Comparison of ENCODE assay signal across 13 cellular contexts in genomic region chr21:38139380-38140168, GRCh38.
A peak's percentile ranks its signal among the peaks of the same experiment; 100 is the strongest.
DNase-seq lines count a peak whose midpoint lies in the region; ATAC-seq and TF ChIP-seq lines count a peak whose summit lies in the region.
"Had no signal": no experiment of that assay in that cellular context is flagged by ENCODE, and none has a peak within 500 bp of the region (broad histone marks: within the 10 kb centered on the region; RNA-seq: fewer than 3 reads in every experiment).

No MANE protein-coding gene starts in this region.

- peaks cover 3% of the 10 kb centered on the region for H3K9me3 Mint-ChIP-seq in activated CD8-positive, alpha-beta T cell treated with anti-CD3 and anti-CD28 coated beads for 36 hours
- H3K9me3 Mint-ChIP-seq in activated naive CD4-positive, alpha-beta T cell treated with anti-CD3 and anti-CD28 coated beads, Interleukin-2, amount 10 ng/mL, durations not matched to agents 7 days and 5 days = no peaks in the 10 kb centered on the region

- H3K4me1 ChIP-seq in HEK293 (ENCODE audit: control insufficient read depth, insufficient read depth, low read length) = peaks cover 14% of the 10 kb centered on the region
- H3K4me1 ChIP-seq in prostate gland (replicated peaks) = no peaks in the 10 kb centered on the region
- H3K4me1 ChIP-seq in Peyer's patch = no peaks in the 10 kb centered on the region
- H3K4me1 ChIP-seq: spleen had no signal

- H3K9me3 ChIP-seq in HEK293 (ENCODE audit: control insufficient read depth, insufficient read depth, low read depth, low read length) (no peaks in the 10 kb centered on the region; the same call in 1 of the 2 replicates), prostate gland (no peaks in the 10 kb centered on the region), Peyer's patch (no peaks in the 10 kb centered on the region)

- 53% methylated on average over 5 of the region's 5 CpGs for WGBS in prostate gland

- ATAC-seq in activated CD8-positive, alpha-beta T cell treated with anti-CD3 and anti-CD28 coated beads for 36 hours = no peak
- ATAC-seq: activated naive CD8-positive, alpha-beta T cell treated with anti-CD3 and anti-CD28 coated beads, Interleukin-2, amount 50 U/mL, for 24 hours; GM12878 had no signal

- intact Hi-C loops in prostate gland (cut with DNase I) = no loop called here
- intact Hi-C loops in activated CD8-positive, alpha-beta T cell treated with anti-CD3 and anti-CD28 coated beads for 36 hours (cut with micrococcal nuclease) = no loop called here

- H3K4me1 Mint-ChIP-seq in activated CD8-positive, alpha-beta T cell treated with anti-CD3 and anti-CD28 coated beads for 36 hours (ENCODE audit: low read depth) = no peaks in the 10 kb centered on the region
- no peaks in the 10 kb centered on the region for H3K4me1 Mint-ChIP-seq in activated naive CD4-positive, alpha-beta T cell treated with anti-CD3 and anti-CD28 coated beads, Interleukin-2, amount 10 ng/mL, durations not matched to agents 7 days and 5 days
- H3K4me1 Mint-ChIP-seq: activated naive CD8-positive, alpha-beta T cell treated with anti-CD3 and anti-CD28 coated beads, Interleukin-2, amount 50 U/mL, for 24 hours; naive B cell had no signal

- peak overlapping the region; percentile 51 for H3K27ac ChIP-seq in HEK293 (ENCODE audit: extremely low read depth, low read depth, low read length)
- H3K27ac ChIP-seq in prostate gland = no peak overlapping the region
- H3K27ac ChIP-seq in Peyer's patch = no peak overlapping the region
- H3K27ac ChIP-seq: spleen had no signal

- H3K4me3 ChIP-seq in HEK293 (ENCODE audit: low read depth, low read length) (no peak overlapping the region), epithelial cell of esophagus (ENCODE audit: low read length) (no peak overlapping the region), prostate gland (no peak overlapping the region), Peyer's patch (no peak overlapping the region)
- H3K4me3 ChIP-seq: GM12878, spleen had no signal

- DNase-seq in NCI-H69 (lab: John Stamatoyannopoulos, UW) = peak; percentile 97
- DNase-seq in epithelial cell of esophagus (ENCODE audit: low read depth) = peak; percentile 98
- DNase-seq in prostate gland (ENCODE audit: low spot score) = peak; percentile 75
- DNase-seq in Peyer's patch = no peak
- DNase-seq in activated CD8-positive, alpha-beta T cell treated with anti-CD3 and anti-CD28 coated beads for 36 hours = no peak
- no peak for DNase-seq in effector CD4-positive, alpha-beta T cell
- no peak for DNase-seq in activated naive CD4-positive, alpha-beta T cell treated with anti-CD3 and anti-CD28 coated beads, Interleukin-2, amount 10 ng/mL, durations not matched to agents 7 days and 5 days
- DNase-seq: activated naive CD8-positive, alpha-beta T cell treated with anti-CD3 and anti-CD28 coated beads, Interleukin-2, amount 50 U/mL, for 24 hours; effector memory CD4-positive, alpha-beta T cell; naive B cell; spleen had no signal

- no peaks in the 10 kb centered on the region for H3K36me3 Mint-ChIP-seq in activated CD8-positive, alpha-beta T cell treated with anti-CD3 and anti-CD28 coated beads for 36 hours (ENCODE audit: low read depth)
- no peaks in the 10 kb centered on the region for H3K36me3 Mint-ChIP-seq in activated naive CD4-positive, alpha-beta T cell treated with anti-CD3 and anti-CD28 coated beads, Interleukin-2, amount 10 ng/mL, durations not matched to agents 7 days and 5 days

- CTCF ChIA-PET in HEK293 (lab: Yijun Ruan, JAX) = interaction anchor here (0.5 to 2.0 kb wide), 5 partner anchors 8 to 281 kb away, joined by 3 to 10 read pairs (median 4); no protein-coding TSS in a partner anchor
- CTCF ChIA-PET in activated CD8-positive, alpha-beta T cell treated with anti-CD3 and anti-CD28 coated beads for 36 hours (lab: Charles Lee) = interaction anchor here (0.7 kb wide), 1 partner anchor 14 kb away, joined by 3 read pairs; no protein-coding TSS in a partner anchor
- CTCF ChIA-PET in activated naive CD4-positive, alpha-beta T cell treated with anti-CD3 and anti-CD28 coated beads, Interleukin-2, amount 10 ng/mL, durations not matched to agents 7 days and 5 days (lab: Charles Lee) = interaction anchor here (0.9 to 1.4 kb wide), 3 partner anchors 10 to 80 kb away, joined by 3 to 4 read pairs (median 4); no protein-coding TSS in a partner anchor

- peaks cover 2% of the 10 kb centered on the region for H3K27me3 Mint-ChIP-seq in activated CD8-positive, alpha-beta T cell treated with anti-CD3 and anti-CD28 coated beads for 36 hours
- H3K27me3 Mint-ChIP-seq in activated naive CD4-positive, alpha-beta T cell treated with anti-CD3 and anti-CD28 coated beads, Interleukin-2, amount 10 ng/mL, durations not matched to agents 7 days and 5 days = peaks cover 18% of the 10 kb centered on the region

- POLR2A ChIA-PET in HEK293 (lab: Yijun Ruan, JAX) = no interaction called here
- POLR2A ChIA-PET in activated CD8-positive, alpha-beta T cell treated with anti-CD3 and anti-CD28 coated beads for 36 hours (lab: Charles Lee) = no interaction called here

- TF ChIP-seq CTCF in HEK293 (tag by site-specific recombination; IDR thresholded peaks at IDR 0.05) (no peak), epithelial cell of esophagus (IDR thresholded peaks at IDR 0.05; ENCODE audit: insufficient read depth, low read depth, low read length, missing control alignments) (no peak), prostate gland (IDR thresholded peaks at IDR 0.05) (no peak), Peyer's patch (IDR thresholded peaks at IDR 0.05) (no peak)
- no peak for TF ChIP-seq CTCF in activated CD8-positive, alpha-beta T cell treated with anti-CD3 and anti-CD28 coated beads for 36 hours (IDR thresholded peaks at IDR 0.05)

- no peak overlapping the region for H3K27ac Mint-ChIP-seq in activated CD8-positive, alpha-beta T cell treated with anti-CD3 and anti-CD28 coated beads for 36 hours
- no peak overlapping the region for H3K27ac Mint-ChIP-seq in activated naive CD4-positive, alpha-beta T cell treated with anti-CD3 and anti-CD28 coated beads, Interleukin-2, amount 10 ng/mL, durations not matched to agents 7 days and 5 days
- H3K27ac Mint-ChIP-seq: activated naive CD8-positive, alpha-beta T cell treated with anti-CD3 and anti-CD28 coated beads, Interleukin-2, amount 50 U/mL, for 24 hours; naive B cell had no signal

- no peaks in the 10 kb centered on the region for H3K36me3 ChIP-seq in HEK293 (ENCODE audit: control insufficient read depth in 2 of 2, insufficient read depth in 1 of 2, low read length in 2 of 2)
- no peaks in the 10 kb centered on the region for H3K36me3 ChIP-seq in prostate gland
- no peaks in the 10 kb centered on the region for H3K36me3 ChIP-seq in Peyer's patch
- H3K36me3 ChIP-seq: spleen had no signal

- H3K27me3 ChIP-seq in prostate gland (replicated peaks; ENCODE audit: insufficient read depth) (no peaks in the 10 kb centered on the region), Peyer's patch (no peaks in the 10 kb centered on the region)

- H3K4me3 Mint-ChIP-seq in activated CD8-positive, alpha-beta T cell treated with anti-CD3 and anti-CD28 coated beads for 36 hours = no peak overlapping the region
- H3K4me3 Mint-ChIP-seq in activated naive CD4-positive, alpha-beta T cell treated with anti-CD3 and anti-CD28 coated beads, Interleukin-2, amount 10 ng/mL, durations not matched to agents 7 days and 5 days = no peak overlapping the region
- H3K4me3 Mint-ChIP-seq: activated naive CD8-positive, alpha-beta T cell treated with anti-CD3 and anti-CD28 coated beads, Interleukin-2, amount 50 U/mL, for 24 hours; naive B cell had no signal

- TF ChIP-seq POLR2A in prostate gland (IDR thresholded peaks at IDR 0.05) = no peak
- TF ChIP-seq POLR2A in Peyer's patch (IDR thresholded peaks at IDR 0.05) = no peak

TF ChIP-seq in HEK293, 187 proteins besides CTCF, POLR2A, EP300 and RAD21 (continues in another document):
- TF ChIP-seq ZNF391 (tag by site-specific recombination; IDR thresholded peaks at IDR 0.05; ENCODE audit: borderline replicate concordance, low read depth) (0 out of 2 replicates have a peak, but pooled peaks have one; percentile 13), TSHZ1 (tag by site-specific recombination; IDR thresholded peaks at IDR 0.05; ENCODE audit: borderline replicate concordance) (peak; percentile 55; the same call in 1 of the 2 replicates), KLF8 (tag by site-specific recombination; IDR thresholded peaks at IDR 0.05) (peak; percentile 71), GLIS1 (tag by site-specific recombination; IDR thresholded peaks at IDR 0.05) (peak; percentile 83)

Comparison
In these comparisons a context has a peak if more than half of its experiments do, and no peak if none do; other contexts are left out.
1. DNase-seq: peak in NCI-H69 (single experiment), epithelial cell of esophagus (single experiment) and prostate gland (single experiment); none in Peyer's patch (0 of 3), activated CD8-positive, alpha-beta T cell treated with anti-CD3 and anti-CD28 coated beads for 36 hours (single experiment), effector CD4-positive, alpha-beta T cell (single experiment) and activated naive CD4-positive, alpha-beta T cell treated with anti-CD3 and anti-CD28 coated beads, Interleukin-2, amount 10 ng/mL, durations not matched to agents 7 days and 5 days (single experiment).